Comparison of ENCODE assay signal across 23 cellular contexts in the genomic region with DNA sequence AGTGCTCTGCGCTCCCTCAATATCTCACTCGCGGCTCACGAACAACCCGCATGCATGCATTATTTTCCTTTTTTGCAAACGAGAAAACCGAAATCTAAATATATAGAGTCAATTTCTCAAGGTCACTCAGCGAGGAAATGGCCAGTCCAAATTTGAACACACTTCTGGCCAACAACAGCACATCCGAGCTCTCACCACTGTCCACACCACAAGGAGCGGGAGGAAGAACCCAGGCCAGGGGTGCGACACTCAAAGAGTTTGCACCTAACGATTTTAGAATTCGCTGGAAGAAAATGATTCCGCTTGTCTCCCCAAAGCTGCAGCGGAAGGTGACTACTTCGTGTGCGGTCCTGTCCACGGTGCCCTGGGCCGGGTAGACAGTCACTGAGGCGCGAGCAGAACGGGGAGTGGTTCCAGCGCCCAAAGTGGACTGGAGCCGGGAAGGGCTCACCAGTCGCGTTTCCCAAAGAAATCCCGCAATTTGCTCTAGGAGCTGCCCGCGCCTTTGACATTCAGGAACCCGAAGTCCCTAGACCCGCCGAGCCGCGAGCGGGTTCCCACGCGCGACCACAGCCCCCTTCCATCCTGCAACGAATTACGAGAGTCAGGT. TPM values are rescaled to one million over a fixed set of nuclear protein-coding genes. Genes with fewer than 3 reads are reported as not detected.
DNase-seq lines count a peak whose midpoint lies in the region; FAIRE-seq and TF ChIP-seq lines count a peak whose summit lies in the region.
"Had no signal": no experiment of that assay in that cellular context is flagged by ENCODE, and none has a peak within 500 bp of the region (broad histone marks: within the 10 kb centered on the region; RNA-seq: fewer than 3 reads in every experiment).

No MANE protein-coding gene starts in this region.

- DNase-seq in activated naive CD4-positive, alpha-beta T cell treated with anti-CD3 and anti-CD28 coated beads, Interleukin-2, amount 10 ng/mL, durations not matched to agents 7 days and 5 days = no peak
- DNase-seq in astrocyte (ENCODE audit: low read depth) (no peak), kidney (peak; percentile 63), suprapubic skin (ENCODE audit: low spot score in 2 of 2) (peak in 1 of 2 donors; percentile 65), cardiac septum (ENCODE audit: low spot score) (no peak), COLO668 (lab: John Stamatoyannopoulos, UW; ENCODE audit: unreplicated experiment) (no peak)
- DNase-seq in stimulated activated CD4-positive, alpha-beta T cell treated with anti-CD3 and anti-CD28 coated beads, Interleukin-4, amount 100 ng/mL, for 4 hours = no peak
- DNase-seq: activated CD4-positive, alpha-beta T cell treated with anti-CD3 and anti-CD28 coated beads, Interleukin-2, amount 10 ng/mL, durations not matched to agents 7 days and 5 days; activated naive CD4-positive, alpha-beta T cell treated with anti-CD3 and anti-CD28 coated beads, Interleukin-2, amount 50 U/mL, for 16 hours; brain microvascular endothelial cell; dermis blood vessel endothelial cell; DMS153; foreskin melanocyte; lower lobe of right lung; MG63; NCI-H1694 treated with DMSO at 0.1 percent for 48 hours; NCI-H446 treated with DMSO at 0.1 percent for 48 hours; thyroid gland had no signal

- intact Hi-C loops in kidney (cut with DNase I) (no loop called here), cardiac septum (cut with DNase I) (no loop called here)

- H3K4me3 Mint-ChIP-seq in activated naive CD4-positive, alpha-beta T cell treated with anti-CD3 and anti-CD28 coated beads, Interleukin-2, amount 50 U/mL, for 24 hours = peak overlapping the region; percentile 19
- no peak overlapping the region for H3K4me3 Mint-ChIP-seq in activated naive CD4-positive, alpha-beta T cell treated with anti-CD3 and anti-CD28 coated beads, Interleukin-2, amount 10 ng/mL, durations not matched to agents 7 days and 5 days
- H3K4me3 Mint-ChIP-seq in astrocyte (ENCODE audit: unreplicated experiment) = no peak overlapping the region
- H3K4me3 Mint-ChIP-seq: activated CD4-positive, alpha-beta T cell treated with anti-CD3 and anti-CD28 coated beads, Interleukin-2, amount 10 ng/mL, durations not matched to agents 7 days and 5 days had no signal

- H3K9me3 ChIP-seq in astrocyte (ENCODE audit: insufficient read depth, low read depth, low read length) (peaks cover 6% of the 10 kb centered on the region), kidney (ENCODE audit: control insufficient read depth in 1 of 2, low read length in 2 of 2) (no peaks in the 10 kb centered on the region), suprapubic skin (no peaks in the 10 kb centered on the region)
- H3K9me3 ChIP-seq: lower lobe of right lung, MG63, thyroid gland had no signal

- peaks cover 13% of the 10 kb centered on the region for H4K20me1 ChIP-seq in astrocyte (ENCODE audit: insufficient read depth, low read length)
- H4K20me1 ChIP-seq: BLaER1 treated with 17β-estradiol and CSF1 and Interleukin-3, amounts not matched to agents 10 nM and 100 nM had no signal

- H3K9me3 Mint-ChIP-seq in activated naive CD4-positive, alpha-beta T cell treated with anti-CD3 and anti-CD28 coated beads, Interleukin-2, amount 50 U/mL, for 24 hours = no peaks in the 10 kb centered on the region
- no peaks in the 10 kb centered on the region for H3K9me3 Mint-ChIP-seq in activated naive CD4-positive, alpha-beta T cell treated with anti-CD3 and anti-CD28 coated beads, Interleukin-2, amount 10 ng/mL, durations not matched to agents 7 days and 5 days
- H3K9me3 Mint-ChIP-seq in astrocyte (ENCODE audit: unreplicated experiment) = peaks cover 13% of the 10 kb centered on the region
- H3K9me3 Mint-ChIP-seq: activated CD4-positive, alpha-beta T cell treated with anti-CD3 and anti-CD28 coated beads, Interleukin-2, amount 10 ng/mL, durations not matched to agents 7 days and 5 days had no signal

- peaks cover 16% of the 10 kb centered on the region for H3K4me1 Mint-ChIP-seq in activated naive CD4-positive, alpha-beta T cell treated with anti-CD3 and anti-CD28 coated beads, Interleukin-2, amount 50 U/mL, for 24 hours
- H3K4me1 Mint-ChIP-seq in activated naive CD4-positive, alpha-beta T cell treated with anti-CD3 and anti-CD28 coated beads, Interleukin-2, amount 10 ng/mL, durations not matched to agents 7 days and 5 days = peaks cover 11% of the 10 kb centered on the region
- peaks cover 4% of the 10 kb centered on the region for H3K4me1 Mint-ChIP-seq in astrocyte (ENCODE audit: low read depth, unreplicated experiment)

- TF ChIP-seq POLR2A in suprapubic skin (IDR thresholded peaks at IDR 0.05) = no peak

- H3K36me3 ChIP-seq in astrocyte (ENCODE audit: insufficient read depth, low read length) = no peaks in the 10 kb centered on the region
- no peaks in the 10 kb centered on the region for H3K36me3 ChIP-seq in kidney (ENCODE audit: control insufficient read depth in 1 of 2, insufficient read depth in 2 of 2, low read length in 2 of 2)
- no peaks in the 10 kb centered on the region for H3K36me3 ChIP-seq in suprapubic skin
- H3K36me3 ChIP-seq: brain microvascular endothelial cell, lower lobe of right lung, MG63, thyroid gland had no signal

- no peak overlapping the region for H3K4me3 ChIP-seq in astrocyte (ENCODE audit: insufficient read depth, low read depth, low read length)
- H3K4me3 ChIP-seq in kidney (ENCODE audit: low read length in 2 of 2) = no peak overlapping the region
- H3K4me3 ChIP-seq in suprapubic skin = peak overlapping the region; percentile 24
- H3K4me3 ChIP-seq: BLaER1 treated with 17β-estradiol and CSF1 and Interleukin-3, amounts not matched to agents 10 nM and 100 nM; lower lobe of right lung; MG63; thyroid gland had no signal

- CTCF ChIA-PET in activated naive CD4-positive, alpha-beta T cell treated with anti-CD3 and anti-CD28 coated beads, Interleukin-2, amount 10 ng/mL, durations not matched to agents 7 days and 5 days (lab: Charles Lee) = interaction anchor here (0.5 kb wide), 1 partner anchor 1473 kb away, joined by 3 read pairs; no protein-coding TSS in a partner anchor

- H3K27me3 ChIP-seq in astrocyte (ENCODE audit: insufficient read depth, low read length) (peaks cover 75% of the 10 kb centered on the region), suprapubic skin (peaks cover 92% of the 10 kb centered on the region)

- H3K4me1 ChIP-seq in astrocyte (ENCODE audit: insufficient read depth, low read length) (peaks cover 8% of the 10 kb centered on the region), kidney (ENCODE audit: control insufficient read depth in 1 of 2, insufficient read depth in 1 of 2, low read depth in 1 of 2, low read length in 2 of 2) (no peaks in the 10 kb centered on the region), suprapubic skin (peaks cover 52% of the 10 kb centered on the region)
- H3K4me1 ChIP-seq: BLaER1 treated with 17β-estradiol and CSF1 and Interleukin-3, amounts not matched to agents 10 nM and 100 nM had no signal

- H3K27ac Mint-ChIP-seq in activated naive CD4-positive, alpha-beta T cell treated with anti-CD3 and anti-CD28 coated beads, Interleukin-2, amount 50 U/mL, for 24 hours = peak overlapping the region; percentile 56
- H3K27ac Mint-ChIP-seq in activated naive CD4-positive, alpha-beta T cell treated with anti-CD3 and anti-CD28 coated beads, Interleukin-2, amount 10 ng/mL, durations not matched to agents 7 days and 5 days = no peak overlapping the region
- peak overlapping the region; percentile 90 for H3K27ac Mint-ChIP-seq in astrocyte (ENCODE audit: unreplicated experiment)
- H3K27ac Mint-ChIP-seq: activated CD4-positive, alpha-beta T cell treated with anti-CD3 and anti-CD28 coated beads, Interleukin-2, amount 10 ng/mL, durations not matched to agents 7 days and 5 days had no signal

- H3K79me2 ChIP-seq in astrocyte (ENCODE audit: insufficient read depth, low read length) = no peaks in the 10 kb centered on the region

- no peak for TF ChIP-seq CTCF in astrocyte (IDR thresholded peaks at IDR 0.05; ENCODE audit: insufficient read depth, low read depth, low read length)
- no peak for TF ChIP-seq CTCF in kidney (IDR thresholded peaks at IDR 0.05; ENCODE audit: borderline replicate concordance, extremely low read depth, insufficient read depth)
- TF ChIP-seq CTCF in suprapubic skin (IDR thresholded peaks at IDR 0.05) = no peak

- no peak overlapping the region for H3K27ac ChIP-seq in astrocyte (ENCODE audit: low read depth, low read length)
- H3K27ac ChIP-seq in kidney (ENCODE audit: low read depth in 2 of 2, low read length in 2 of 2) = no peak overlapping the region
- H3K27ac ChIP-seq in suprapubic skin = no peak overlapping the region
- H3K27ac ChIP-seq: BLaER1 treated with 17β-estradiol and CSF1 and Interleukin-3, amounts not matched to agents 10 nM and 100 nM; brain microvascular endothelial cell; lower lobe of right lung; RWPE1; thyroid gland had no signal

- no peak for FAIRE-seq in astrocyte (lab: Jason Lieb, UNC)
- FAIRE-seq in kidney (lab: Jason Lieb, UNC) = no peak

- H3K36me3 Mint-ChIP-seq in activated naive CD4-positive, alpha-beta T cell treated with anti-CD3 and anti-CD28 coated beads, Interleukin-2, amount 50 U/mL, for 24 hours = no peaks in the 10 kb centered on the region
- H3K36me3 Mint-ChIP-seq in activated naive CD4-positive, alpha-beta T cell treated with anti-CD3 and anti-CD28 coated beads, Interleukin-2, amount 10 ng/mL, durations not matched to agents 7 days and 5 days = peaks cover 2% of the 10 kb centered on the region
- peaks cover 3% of the 10 kb centered on the region for H3K36me3 Mint-ChIP-seq in astrocyte (ENCODE audit: low read depth, unreplicated experiment)

- no peak for TF ChIP-seq EP300 in suprapubic skin (IDR thresholded peaks at IDR 0.05)

- H3K4me2 ChIP-seq in astrocyte (ENCODE audit: low read length) = no peak overlapping the region
- H3K4me2 ChIP-seq: BLaER1 treated with 17β-estradiol and CSF1 and Interleukin-3, amounts not matched to agents 10 nM and 100 nM had no signal

- WGBS in suprapubic skin = 29% methylated on average over 21 of the region's 40 CpGs

- no peak overlapping the region for H3K9ac ChIP-seq in astrocyte (ENCODE audit: low read length)
- no peak overlapping the region for H3K9ac ChIP-seq in kidney (ENCODE audit: low read length in 2 of 2)
- H3K9ac ChIP-seq: BLaER1 treated with 17β-estradiol and CSF1 and Interleukin-3, amounts not matched to agents 10 nM and 100 nM had no signal

- peaks cover 50% of the 10 kb centered on the region for H3K27me3 Mint-ChIP-seq in activated naive CD4-positive, alpha-beta T cell treated with anti-CD3 and anti-CD28 coated beads, Interleukin-2, amount 50 U/mL, for 24 hours
- H3K27me3 Mint-ChIP-seq in activated naive CD4-positive, alpha-beta T cell treated with anti-CD3 and anti-CD28 coated beads, Interleukin-2, amount 10 ng/mL, durations not matched to agents 7 days and 5 days = peaks cover 96% of the 10 kb centered on the region
- H3K27me3 Mint-ChIP-seq in astrocyte (ENCODE audit: low read depth, unreplicated experiment) = peaks cover 69% of the 10 kb centered on the region

- no peak overlapping the region for H2AFZ ChIP-seq in astrocyte (ENCODE audit: low read depth, low read length)

RNA-seq across cellular contexts. Expression of gene TLX3, which starts 1.1 kb away (rescaled TPM):
- total RNA-seq in astrocyte (not detected in 2 replicates), kidney (not detected), suprapubic skin (not detected), cardiac septum (not detected)
- polyA plus RNA-seq in kidney (ENCODE audit: insufficient read depth, low read depth, low replicate concordance) = not detected
- total RNA-seq: A673; activated CD4-positive, alpha-beta T cell treated with anti-CD3 and anti-CD28 coated beads, Interleukin-2, amount 10 ng/mL, durations not matched to agents 7 days and 5 days; dermis blood vessel endothelial cell; epithelial cell of proximal tubule; lower lobe of right lung; thyroid gland had no signal
